In the genomic region with DNA sequence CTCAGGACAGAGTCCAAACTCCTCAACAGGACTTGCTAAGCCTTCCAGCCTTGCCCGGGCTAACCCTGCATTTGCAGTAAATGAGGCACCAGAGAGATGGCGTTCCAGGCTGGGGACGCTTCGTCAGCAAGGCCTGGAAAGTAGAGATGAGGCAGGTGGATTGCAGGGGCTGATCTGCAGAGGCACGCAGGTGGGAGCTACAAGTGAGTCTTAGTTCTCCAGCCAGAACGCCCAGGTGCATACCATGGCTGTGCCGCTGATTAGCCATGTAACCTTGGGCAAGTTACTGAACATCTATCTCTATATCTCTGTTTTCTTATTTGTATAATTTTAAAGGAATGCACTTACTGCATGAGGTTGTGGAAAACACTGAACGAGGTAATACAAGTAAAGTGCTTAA, we compare ENCODE assay signal across 24 cellular contexts. TPM values are rescaled to one million over a fixed set of nuclear protein-coding genes. Genes with fewer than 3 reads are reported as not detected.
"Had no signal": no experiment of that assay in that cellular context is flagged by ENCODE, and none has a peak within 500 bp of the region (broad histone marks: within the 10 kb centered on the region; RNA-seq: fewer than 3 reads in every experiment).

No MANE protein-coding gene starts in this region.

- H3K27ac ChIP-seq: esophagus muscularis mucosa, prostate gland, tibial nerve had no signal

- DNase-seq: activated CD4-positive, alpha-beta T cell treated with anti-CD3 and anti-CD28 coated beads, Interleukin-2, amount 50 U/mL, for 1 hour; activated CD4-positive, CD25-positive, alpha-beta regulatory T cell treated with anti-CD3 and anti-CD28 coated beads, Interleukin-2, amount 50 U/mL, for 72 hours; activated CD8-positive, alpha-beta memory T cell treated with anti-CD3 and anti-CD28 coated beads, Interleukin-2, amount 50 U/mL, for 4 hours; activated effector memory CD4-positive, alpha-beta T cell treated with Interleukin-2 at 50 U/mL for 16 hours; activated naive CD4-positive, alpha-beta T cell treated with anti-CD3 and anti-CD28 coated beads, Interleukin-2, amount 10 ng/mL, durations not matched to agents 7 days and 5 days; activated T-cell treated with anti-CD3 and anti-CD28 coated beads, Interleukin-2, amount 50 U/mL, for 48 hours; aorta; effector CD8-positive, alpha-beta T cell; left cardiac atrium; right cardiac atrium; stimulated activated CD4-positive, alpha-beta T cell treated with anti-CD3 and anti-CD28 coated beads, Interleukin-15, amount 100 ng/mL, for 24 hours; stimulated activated CD4-positive, alpha-beta T cell treated with anti-CD3 and anti-CD28 coated beads, Interleukin-2, amount 100 ng/mL, for 48 hours; T-cell had no signal

- H3K36me3 ChIP-seq: esophagus muscularis mucosa, prostate gland, tibial nerve had no signal

- H3K27me3 ChIP-seq: tibial nerve had no signal

- ATAC-seq: left cardiac atrium, right cardiac atrium, SK-N-SH treated with all-trans-retinoic acid at 6 μM for 48 hours, T-cell had no signal

- H3K9me3 ChIP-seq: esophagus muscularis mucosa, prostate gland, tibial nerve had no signal

- FAIRE-seq: bronchial epithelial cell, endothelial cell of umbilical vein had no signal

- H3K4me3 ChIP-seq: esophagus muscularis mucosa, prostate gland, tibial nerve had no signal

RNA-seq across cellular contexts. Expression of gene BARX2, which starts 52.7 kb away (rescaled TPM):
- total RNA-seq: aorta, cerebellum, endothelial cell of umbilical vein, esophagus muscularis mucosa, left cardiac atrium, mononuclear cell, neural crest cell, osteoblast, right cardiac atrium, skeletal muscle tissue, T-cell, tibial nerve had no signal
- polyA plus RNA-seq: endothelial cell of umbilical vein, right cardiac atrium had no signal
